Comparison of ENCODE assay signal across 1 cellular context in the genomic region with DNA sequence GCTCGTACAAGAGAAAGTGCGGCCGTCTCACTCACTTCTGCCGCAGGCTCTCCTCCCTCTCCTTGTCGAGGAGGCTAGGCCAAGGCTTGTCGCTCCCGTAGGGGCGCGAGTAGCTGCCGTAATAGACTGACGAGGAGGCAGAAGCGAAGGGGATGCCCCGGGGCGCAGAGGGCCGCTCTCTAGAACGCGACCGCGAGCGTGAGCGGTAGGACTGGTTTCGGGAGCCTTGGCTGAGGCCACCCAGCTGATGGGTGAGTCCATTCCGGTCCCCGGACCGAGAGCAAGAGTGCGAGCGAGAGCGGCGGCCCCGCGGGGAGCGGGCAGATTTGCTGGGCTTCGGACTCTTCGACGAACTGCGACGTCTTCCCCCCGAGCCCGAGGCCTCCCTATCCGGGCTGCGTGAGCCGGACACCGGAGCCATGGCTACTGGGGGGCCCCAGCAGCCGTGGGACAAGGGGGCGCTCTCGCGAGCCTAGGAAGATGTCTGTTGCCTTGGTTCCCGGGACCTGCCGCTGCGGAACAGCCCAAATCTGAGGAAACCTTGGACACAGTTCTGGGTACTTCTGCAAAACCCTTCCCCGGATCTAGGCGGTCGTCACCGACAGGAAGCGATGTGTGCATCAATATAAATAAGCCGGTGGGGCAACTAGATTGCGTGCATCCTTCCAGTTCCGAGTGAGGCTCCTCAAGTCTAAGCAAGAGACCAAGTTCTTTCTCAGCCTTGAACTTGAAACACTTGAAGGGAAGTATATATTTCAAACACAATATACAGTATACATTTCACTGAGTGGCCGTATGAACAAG.
A peak's percentile ranks its signal among the peaks of the same experiment; 100 is the strongest.
TF ChIP-seq lines count a peak whose summit lies in the region.

Gene NKAP (minus strand): TSS at position 567 of the 804 bp plus-strand sequence. CDS start 146 bp downstream, at position 421.

TF ChIP-seq in HepG2, 621 proteins besides CTCF, POLR2A, EP300 and RAD21 (continued from another document and continues in another):
- peak; percentile 47; the same call in 1 of the 2 replicates for TF ChIP-seq ZNF772 (CRISPR knock-in tag; IDR thresholded peaks at IDR 0.05)
- TF ChIP-seq ZFAT (CRISPR knock-in tag; conservative IDR thresholded peaks at IDR 0.05) = no peak
- TF ChIP-seq FOXK1 (CRISPR knock-in tag; IDR thresholded peaks at IDR 0.05; ENCODE audit: borderline replicate concordance, low read depth) = peak; percentile 100
- no peak for TF ChIP-seq ZNF572 (CRISPR knock-in tag; IDR thresholded peaks at IDR 0.05)
- TF ChIP-seq, protein P1, sequence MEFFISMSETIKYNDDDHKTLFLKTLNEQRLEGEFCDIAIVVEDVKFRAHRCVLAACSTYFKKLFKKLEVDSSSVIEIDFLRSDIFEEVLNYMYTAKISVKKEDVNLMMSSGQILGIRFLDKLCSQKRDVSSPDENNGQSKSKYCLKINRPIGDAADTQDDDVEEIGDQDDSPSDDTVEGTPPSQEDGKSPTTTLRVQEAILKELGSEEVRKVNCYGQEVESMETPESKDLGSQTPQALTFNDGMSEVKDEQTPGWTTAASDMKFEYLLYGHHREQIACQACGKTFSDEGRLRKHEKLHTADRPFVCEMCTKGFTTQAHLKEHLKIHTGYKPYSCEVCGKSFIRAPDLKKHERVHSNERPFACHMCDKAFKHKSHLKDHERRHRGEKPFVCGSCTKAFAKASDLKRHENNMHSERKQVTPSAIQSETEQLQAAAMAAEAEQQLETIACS (CRISPR knock-in tag; IDR thresholded peaks at IDR 0.05) = no peak
- TF ChIP-seq ZNF383 (CRISPR knock-in tag; IDR thresholded peaks at IDR 0.05; ENCODE audit: borderline replicate concordance) = no peak
- TF ChIP-seq MAFF (IDR thresholded peaks at IDR 0.05; ENCODE audit: low read depth, low read length) = no peak
- TF ChIP-seq PRMT3 (CRISPR knock-in tag; IDR thresholded peaks at IDR 0.05; ENCODE audit: borderline replicate concordance, low read depth) = no peak
- no peak for TF ChIP-seq HNRNPH1 (optimal IDR thresholded peaks at IDR 0.05; ENCODE audit: low read depth, low read length)
- TF ChIP-seq ZNF879 (CRISPR knock-in tag; IDR thresholded peaks at IDR 0.05) = no peak
- no peak for TF ChIP-seq ZNF672 (CRISPR knock-in tag; IDR thresholded peaks at IDR 0.05)
- TF ChIP-seq IKZF4 (CRISPR knock-in tag; IDR thresholded peaks at IDR 0.05; ENCODE audit: borderline replicate concordance, low read depth, not compliant biosample characterization) = no peak
- TF ChIP-seq, protein P2, sequence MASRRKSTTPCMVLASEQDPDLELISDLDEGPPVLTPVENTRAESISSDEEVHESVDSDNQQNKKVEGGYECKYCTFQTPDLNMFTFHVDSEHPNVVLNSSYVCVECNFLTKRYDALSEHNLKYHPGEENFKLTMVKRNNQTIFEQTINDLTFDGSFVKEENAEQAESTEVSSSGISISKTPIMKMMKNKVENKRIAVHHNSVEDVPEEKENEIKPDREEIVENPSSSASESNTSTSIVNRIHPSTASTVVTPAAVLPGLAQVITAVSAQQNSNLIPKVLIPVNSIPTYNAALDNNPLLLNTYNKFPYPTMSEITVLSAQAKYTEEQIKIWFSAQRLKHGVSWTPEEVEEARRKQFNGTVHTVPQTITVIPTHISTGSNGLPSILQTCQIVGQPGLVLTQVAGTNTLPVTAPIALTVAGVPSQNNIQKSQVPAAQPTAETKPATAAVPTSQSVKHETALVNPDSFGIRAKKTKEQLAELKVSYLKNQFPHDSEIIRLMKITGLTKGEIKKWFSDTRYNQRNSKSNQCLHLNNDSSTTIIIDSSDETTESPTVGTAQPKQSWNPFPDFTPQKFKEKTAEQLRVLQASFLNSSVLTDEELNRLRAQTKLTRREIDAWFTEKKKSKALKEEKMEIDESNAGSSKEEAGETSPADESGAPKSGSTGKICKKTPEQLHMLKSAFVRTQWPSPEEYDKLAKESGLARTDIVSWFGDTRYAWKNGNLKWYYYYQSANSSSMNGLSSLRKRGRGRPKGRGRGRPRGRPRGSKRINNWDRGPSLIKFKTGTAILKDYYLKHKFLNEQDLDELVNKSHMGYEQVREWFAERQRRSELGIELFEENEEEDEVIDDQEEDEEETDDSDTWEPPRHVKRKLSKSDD (CRISPR knock-in tag; IDR thresholded peaks at IDR 0.05; ENCODE audit: low read depth) = no peak
- no peak for TF ChIP-seq ZNF282 (IDR thresholded peaks at IDR 0.05; ENCODE audit: partially characterized antibody)
- no peak for TF ChIP-seq RCOR2 (CRISPR knock-in tag; IDR thresholded peaks at IDR 0.05)
- no peak for TF ChIP-seq EEA1 (CRISPR knock-in tag; IDR thresholded peaks at IDR 0.05; ENCODE audit: borderline replicate concordance)
- peak; percentile 41; the same call in 1 of the 2 replicates for TF ChIP-seq ZNF768 (CRISPR knock-in tag; IDR thresholded peaks at IDR 0.05)
- TF ChIP-seq ZNF501 (CRISPR knock-in tag; IDR thresholded peaks at IDR 0.05) = 0 out of 2 replicates have a peak, but pooled peaks have one; percentile 28
- no peak for TF ChIP-seq ZBTB7A (CRISPR knock-in tag; IDR thresholded peaks at IDR 0.05)
- no peak for TF ChIP-seq RELA (CRISPR knock-in tag; IDR thresholded peaks at IDR 0.05)
- TF ChIP-seq ZMAT5 (CRISPR knock-in tag; IDR thresholded peaks at IDR 0.05; ENCODE audit: borderline replicate concordance, low read depth) = no peak
- TF ChIP-seq U2AF1 (optimal IDR thresholded peaks at IDR 0.05; ENCODE audit: low read depth, low read length) = no peak
- no peak for TF ChIP-seq RORA (CRISPR knock-in tag; IDR thresholded peaks at IDR 0.05)
- peak; percentile 74 for TF ChIP-seq POLR2G (IDR thresholded peaks at IDR 0.05; ENCODE audit: low read depth, low read length)
- TF ChIP-seq HOXD1 (CRISPR knock-in tag; IDR thresholded peaks at IDR 0.05) = no peak
- peak; percentile 88 for TF ChIP-seq RBFOX2 (IDR thresholded peaks at IDR 0.05; ENCODE audit: low read depth, low read length)
- TF ChIP-seq ZNF740 (CRISPR knock-in tag; IDR thresholded peaks at IDR 0.05) = no peak
- TF ChIP-seq, protein P3, sequence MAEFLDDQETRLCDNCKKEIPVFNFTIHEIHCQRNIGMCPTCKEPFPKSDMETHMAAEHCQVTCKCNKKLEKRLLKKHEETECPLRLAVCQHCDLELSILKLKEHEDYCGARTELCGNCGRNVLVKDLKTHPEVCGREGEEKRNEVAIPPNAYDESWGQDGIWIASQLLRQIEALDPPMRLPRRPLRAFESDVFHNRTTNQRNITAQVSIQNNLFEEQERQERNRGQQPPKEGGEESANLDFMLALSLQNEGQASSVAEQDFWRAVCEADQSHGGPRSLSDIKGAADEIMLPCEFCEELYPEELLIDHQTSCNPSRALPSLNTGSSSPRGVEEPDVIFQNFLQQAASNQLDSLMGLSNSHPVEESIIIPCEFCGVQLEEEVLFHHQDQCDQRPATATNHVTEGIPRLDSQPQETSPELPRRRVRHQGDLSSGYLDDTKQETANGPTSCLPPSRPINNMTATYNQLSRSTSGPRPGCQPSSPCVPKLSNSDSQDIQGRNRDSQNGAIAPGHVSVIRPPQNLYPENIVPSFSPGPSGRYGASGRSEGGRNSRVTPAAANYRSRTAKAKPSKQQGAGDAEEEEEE (CRISPR knock-in tag; IDR thresholded peaks at IDR 0.05; ENCODE audit: borderline replicate concordance) = no peak
- TF ChIP-seq FOSL2 (CRISPR knock-in tag; IDR thresholded peaks at IDR 0.05) = peak; percentile 53; the same call in 1 of the 2 replicates
- TF ChIP-seq FOXP1 (IDR thresholded peaks at IDR 0.05) = no peak
- peak; percentile 19; the same call in 1 of the 2 replicates for TF ChIP-seq FOXP1 (CRISPR knock-in tag; IDR thresholded peaks at IDR 0.05)
- TF ChIP-seq ZNF33A (CRISPR knock-in tag; IDR thresholded peaks at IDR 0.05; ENCODE audit: borderline replicate concordance) = peak; percentile 16; the same call in 1 of the 2 replicates
- TF ChIP-seq ZBTB2 (CRISPR knock-in tag; IDR thresholded peaks at IDR 0.05; ENCODE audit: low read depth) = peak; percentile 55; the same call in 1 of the 2 replicates
- TF ChIP-seq, protein P4, sequence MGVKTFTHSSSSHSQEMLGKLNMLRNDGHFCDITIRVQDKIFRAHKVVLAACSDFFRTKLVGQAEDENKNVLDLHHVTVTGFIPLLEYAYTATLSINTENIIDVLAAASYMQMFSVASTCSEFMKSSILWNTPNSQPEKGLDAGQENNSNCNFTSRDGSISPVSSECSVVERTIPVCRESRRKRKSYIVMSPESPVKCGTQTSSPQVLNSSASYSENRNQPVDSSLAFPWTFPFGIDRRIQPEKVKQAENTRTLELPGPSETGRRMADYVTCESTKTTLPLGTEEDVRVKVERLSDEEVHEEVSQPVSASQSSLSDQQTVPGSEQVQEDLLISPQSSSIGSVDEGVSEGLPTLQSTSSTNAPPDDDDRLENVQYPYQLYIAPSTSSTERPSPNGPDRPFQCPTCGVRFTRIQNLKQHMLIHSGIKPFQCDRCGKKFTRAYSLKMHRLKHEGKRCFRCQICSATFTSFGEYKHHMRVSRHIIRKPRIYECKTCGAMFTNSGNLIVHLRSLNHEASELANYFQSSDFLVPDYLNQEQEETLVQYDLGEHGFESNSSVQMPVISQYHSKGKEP (CRISPR knock-in tag; IDR thresholded peaks at IDR 0.05) = no peak
- peak; percentile 53; the same call in 1 of the 2 replicates for TF ChIP-seq TGIF2 (CRISPR knock-in tag; IDR thresholded peaks at IDR 0.05)
- TF ChIP-seq CREB1 (IDR thresholded peaks at IDR 0.05) = peak; percentile 55; the same call in 1 of the 2 replicates
- peak; percentile 83 for TF ChIP-seq CREB1 (CRISPR knock-in tag; IDR thresholded peaks at IDR 0.05)
- peak; percentile 39; the same call in 1 of the 2 replicates for TF ChIP-seq RFXAP (CRISPR knock-in tag; IDR thresholded peaks at IDR 0.05; ENCODE audit: borderline replicate concordance)
- TF ChIP-seq ZNF773 (CRISPR knock-in tag; IDR thresholded peaks at IDR 0.05; ENCODE audit: borderline replicate concordance) = no peak
- no peak for TF ChIP-seq SATB2 (CRISPR knock-in tag; IDR thresholded peaks at IDR 0.05)
- TF ChIP-seq CENPX (CRISPR knock-in tag; IDR thresholded peaks at IDR 0.05) = no peak
- TF ChIP-seq PHF5A (CRISPR knock-in tag; IDR thresholded peaks at IDR 0.05; ENCODE audit: low read depth, unreplicated experiment) = no peak
- TF ChIP-seq HNF4A (CRISPR knock-in tag; IDR thresholded peaks at IDR 0.05) = peak; percentile 24
- TF ChIP-seq ZNF784 (CRISPR knock-in tag; IDR thresholded peaks at IDR 0.05; ENCODE audit: borderline replicate concordance) = no peak
- TF ChIP-seq ZNF558 (CRISPR knock-in tag; IDR thresholded peaks at IDR 0.05; ENCODE audit: borderline replicate concordance) = 0 out of 2 replicates have a peak, but pooled peaks have one; percentile 46
- peak; percentile 65 for TF ChIP-seq HCFC1 (IDR thresholded peaks at IDR 0.05; ENCODE audit: low read depth, low read length)
- peak; percentile 43; the same call in 1 of the 2 replicates for TF ChIP-seq MAX (IDR thresholded peaks at IDR 0.05)
- TF ChIP-seq ZBTB10 (CRISPR knock-in tag; IDR thresholded peaks at IDR 0.05; ENCODE audit: borderline replicate concordance) = no peak
- TF ChIP-seq BCL6 (CRISPR knock-in tag; IDR thresholded peaks at IDR 0.05) = no peak; the same call in 1 of the 2 replicates
- TF ChIP-seq, protein P5, sequence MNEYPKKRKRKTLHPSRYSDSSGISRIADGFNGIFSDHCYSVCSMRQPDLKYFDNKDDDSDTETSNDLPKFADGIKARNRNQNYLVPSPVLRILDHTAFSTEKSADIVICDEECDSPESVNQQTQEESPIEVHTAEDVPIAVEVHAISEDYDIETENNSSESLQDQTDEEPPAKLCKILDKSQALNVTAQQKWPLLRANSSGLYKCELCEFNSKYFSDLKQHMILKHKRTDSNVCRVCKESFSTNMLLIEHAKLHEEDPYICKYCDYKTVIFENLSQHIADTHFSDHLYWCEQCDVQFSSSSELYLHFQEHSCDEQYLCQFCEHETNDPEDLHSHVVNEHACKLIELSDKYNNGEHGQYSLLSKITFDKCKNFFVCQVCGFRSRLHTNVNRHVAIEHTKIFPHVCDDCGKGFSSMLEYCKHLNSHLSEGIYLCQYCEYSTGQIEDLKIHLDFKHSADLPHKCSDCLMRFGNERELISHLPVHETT (CRISPR knock-in tag; conservative IDR thresholded peaks at IDR 0.05) = peak; percentile 71; the same call in 1 of the 2 replicates
